In genomic region chr7:41891967-41892755, GRCh38 we compare ENCODE assay signal across 16 cellular contexts.
DNase-seq lines count a peak whose midpoint lies in the region; ATAC-seq and TF ChIP-seq lines count a peak whose summit lies in the region.
"Had no signal": no experiment of that assay in that cellular context is flagged by ENCODE, and none has a peak within 500 bp of the region (broad histone marks: within the 10 kb centered on the region; RNA-seq: fewer than 3 reads in every experiment).

No MANE protein-coding gene starts in this region.

- H3K27me3 Mint-ChIP-seq in activated CD8-positive, alpha-beta T cell treated with anti-CD3 and anti-CD28 coated beads for 36 hours: peaks cover 10% of the 10 kb centered on the region
- H3K27me3 Mint-ChIP-seq in activated CD8-positive, alpha-beta T cell treated with anti-CD3 and anti-CD28 coated beads, Interleukin-2, amount 10 ng/mL, durations not matched to agents 7 days and 5 days (ENCODE audit: low read depth): peaks cover 6% of the 10 kb centered on the region
- H3K27me3 Mint-ChIP-seq in endodermal cell (ENCODE audit: insufficient read depth): no peaks in the 10 kb centered on the region

- POLR2A ChIA-PET in activated CD8-positive, alpha-beta T cell treated with anti-CD3 and anti-CD28 coated beads for 36 hours (lab: Charles Lee): no interaction called here
- POLR2A ChIA-PET in activated CD8-positive, alpha-beta T cell treated with anti-CD3 and anti-CD28 coated beads, Interleukin-2, amount 10 ng/mL, durations not matched to agents 7 days and 5 days (lab: Charles Lee): no interaction called here

- no peaks in the 10 kb centered on the region for H3K36me3 ChIP-seq in endodermal cell (ENCODE audit: control insufficient read depth, insufficient read depth, low read length)
- H3K36me3 ChIP-seq: thoracic aorta had no signal

- H3K36me3 Mint-ChIP-seq in activated CD8-positive, alpha-beta T cell treated with anti-CD3 and anti-CD28 coated beads for 36 hours (ENCODE audit: low read depth): no peaks in the 10 kb centered on the region
- peaks cover under 1% of the 10 kb centered on the region for H3K36me3 Mint-ChIP-seq in activated CD8-positive, alpha-beta T cell treated with anti-CD3 and anti-CD28 coated beads, Interleukin-2, amount 10 ng/mL, durations not matched to agents 7 days and 5 days (ENCODE audit: low read depth)
- no peaks in the 10 kb centered on the region for H3K36me3 Mint-ChIP-seq in endodermal cell (ENCODE audit: low read depth)
- H3K36me3 Mint-ChIP-seq: brain had no signal

- 78 to 89% methylated on average over 3 to 11 of the region's 11 CpGs for WGBS in endodermal cell (ENCODE audit: insufficient coverage in 1 of 2, insufficient read length in 1 of 2), 2 experiments

- H3K4me1 ChIP-seq in endodermal cell (ENCODE audit: control insufficient read depth, insufficient read depth, low read length): no peaks in the 10 kb centered on the region

- H3K4me3 Mint-ChIP-seq in activated CD8-positive, alpha-beta T cell treated with anti-CD3 and anti-CD28 coated beads for 36 hours: no peak overlapping the region
- no peak overlapping the region for H3K4me3 Mint-ChIP-seq in activated CD8-positive, alpha-beta T cell treated with anti-CD3 and anti-CD28 coated beads, Interleukin-2, amount 10 ng/mL, durations not matched to agents 7 days and 5 days
- H3K4me3 Mint-ChIP-seq in endodermal cell: no peak overlapping the region
- H3K4me3 Mint-ChIP-seq: activated B cell treated with CpG ODN at 0.5 μM for 24 hours, brain had no signal

- no peak overlapping the region for H3K9ac ChIP-seq in endodermal cell (ENCODE audit: extremely low read depth, low read length, poor library complexity, severe bottlenecking)
- H3K9ac ChIP-seq: KMS-11 had no signal

- no peaks in the 10 kb centered on the region for H3K27me3 ChIP-seq in endodermal cell (ENCODE audit: control insufficient read depth, insufficient read depth, low read length, poor library complexity, severe bottlenecking)

- no peak overlapping the region for H3K4me3 ChIP-seq in endodermal cell (ENCODE audit: low read length)
- H3K4me3 ChIP-seq: thoracic aorta had no signal

- no peaks in the 10 kb centered on the region for H3K9me3 Mint-ChIP-seq in activated CD8-positive, alpha-beta T cell treated with anti-CD3 and anti-CD28 coated beads for 36 hours
- H3K9me3 Mint-ChIP-seq in activated CD8-positive, alpha-beta T cell treated with anti-CD3 and anti-CD28 coated beads, Interleukin-2, amount 10 ng/mL, durations not matched to agents 7 days and 5 days (ENCODE audit: insufficient read depth): no peaks in the 10 kb centered on the region
- H3K9me3 Mint-ChIP-seq in endodermal cell: no peaks in the 10 kb centered on the region
- H3K9me3 Mint-ChIP-seq: activated B cell treated with CpG ODN at 0.5 μM for 24 hours, brain had no signal

- CTCF ChIA-PET in activated CD8-positive, alpha-beta T cell treated with anti-CD3 and anti-CD28 coated beads for 36 hours (lab: Charles Lee): interaction anchor here (1.1 to 2.2 kb wide), 5 partner anchors 9 to 187 kb away, joined by 3 to 9 read pairs (median 3); no protein-coding TSS in a partner anchor
- CTCF ChIA-PET in activated CD8-positive, alpha-beta T cell treated with anti-CD3 and anti-CD28 coated beads, Interleukin-2, amount 10 ng/mL, durations not matched to agents 7 days and 5 days (lab: Charles Lee): no interaction called here

- H3K9me3 ChIP-seq in endodermal cell (ENCODE audit: control insufficient read depth, low read length): no peaks in the 10 kb centered on the region
- H3K9me3 ChIP-seq: thoracic aorta had no signal

- peaks cover 23% of the 10 kb centered on the region for H3K4me1 Mint-ChIP-seq in activated CD8-positive, alpha-beta T cell treated with anti-CD3 and anti-CD28 coated beads for 36 hours (ENCODE audit: low read depth)
- peaks cover 8% of the 10 kb centered on the region for H3K4me1 Mint-ChIP-seq in activated CD8-positive, alpha-beta T cell treated with anti-CD3 and anti-CD28 coated beads, Interleukin-2, amount 10 ng/mL, durations not matched to agents 7 days and 5 days (ENCODE audit: low read depth)
- peaks cover 2% of the 10 kb centered on the region for H3K4me1 Mint-ChIP-seq in endodermal cell

- no peak overlapping the region for H3K27ac ChIP-seq in endodermal cell (ENCODE audit: low read depth, low read length)
- H3K27ac ChIP-seq: KMS-11, thoracic aorta had no signal

- no peak for ATAC-seq in activated CD8-positive, alpha-beta T cell treated with anti-CD3 and anti-CD28 coated beads for 36 hours
- ATAC-seq in activated CD8-positive, alpha-beta T cell treated with anti-CD3 and anti-CD28 coated beads, Interleukin-2, amount 10 ng/mL, durations not matched to agents 7 days and 5 days: no peak
- peak; percentile 47 for ATAC-seq in stimulated activated naive CD8-positive, alpha-beta T cell treated with anti-CD3 and anti-CD28 coated beads, Interleukin-15, Interleukin-2, amounts not matched to agents 100 U/mL and 50 U/mL, for 24 hours

- intact Hi-C loops in activated CD8-positive, alpha-beta T cell treated with anti-CD3 and anti-CD28 coated beads for 36 hours (cut with micrococcal nuclease): no loop called here

- TF ChIP-seq CTCF in activated CD8-positive, alpha-beta T cell treated with anti-CD3 and anti-CD28 coated beads for 36 hours (IDR thresholded peaks at IDR 0.05): no peak
- peak; percentile 82 for TF ChIP-seq CTCF in endodermal cell (conservative IDR thresholded peaks at IDR 0.05)

- H3K27ac Mint-ChIP-seq in activated CD8-positive, alpha-beta T cell treated with anti-CD3 and anti-CD28 coated beads for 36 hours: no peak overlapping the region
- H3K27ac Mint-ChIP-seq in activated CD8-positive, alpha-beta T cell treated with anti-CD3 and anti-CD28 coated beads, Interleukin-2, amount 10 ng/mL, durations not matched to agents 7 days and 5 days: no peak overlapping the region
- H3K27ac Mint-ChIP-seq in endodermal cell: no peak overlapping the region
- H3K27ac Mint-ChIP-seq: activated B cell treated with CpG ODN at 0.5 μM for 24 hours, brain had no signal

- DNase-seq in activated CD8-positive, alpha-beta T cell treated with anti-CD3 and anti-CD28 coated beads for 36 hours: peak; percentile 34
- DNase-seq in activated CD8-positive, alpha-beta T cell treated with anti-CD3 and anti-CD28 coated beads, Interleukin-2, amount 10 ng/mL, durations not matched to agents 7 days and 5 days: no peak
- DNase-seq in NAMALWA (ENCODE audit: low spot score) (peak; percentile 44), endodermal cell (peak; percentile 86), NOMO-1 (lab: John Stamatoyannopoulos, UW; ENCODE audit: unreplicated experiment in 2 of 2) (no peak), T-helper 2 cell (no peak), SHP77 treated with DMSO at 0.1 percent for 48 hours (lab: John Stamatoyannopoulos, UW) (no peak)
- no peak for DNase-seq in stimulated activated naive CD8-positive, alpha-beta T cell treated with anti-CD3 and anti-CD28 coated beads, Interleukin-15, Interleukin-2, amounts not matched to agents 100 U/mL and 50 U/mL, for 24 hours
- DNase-seq: activated B cell treated with CpG ODN at 0.5 μM for 24 hours, DMS79 treated with DMSO at 0.1 percent for 48 hours, midbrain, NCI-H226, Right ventricle myocardium superior had no signal

Comparison
In these comparisons a context has a peak if more than half of its experiments do, and no peak if none do; other contexts are left out.
1. DNase-seq: peak in activated CD8-positive, alpha-beta T cell treated with anti-CD3 and anti-CD28 coated beads for 36 hours (single experiment), NAMALWA (single experiment) and endodermal cell (single experiment); none in activated CD8-positive, alpha-beta T cell treated with anti-CD3 and anti-CD28 coated beads, Interleukin-2, amount 10 ng/mL, durations not matched to agents 7 days and 5 days (single experiment), stimulated activated naive CD8-positive, alpha-beta T cell treated with anti-CD3 and anti-CD28 coated beads, Interleukin-15, Interleukin-2, amounts not matched to agents 100 U/mL and 50 U/mL, for 24 hours (single experiment), NOMO-1 (0 of 2), T-helper 2 cell (0 of 5) and SHP77 treated with DMSO at 0.1 percent for 48 hours (single experiment).